1 cellular context compared by ENCODE assay signal in the genomic region with DNA sequence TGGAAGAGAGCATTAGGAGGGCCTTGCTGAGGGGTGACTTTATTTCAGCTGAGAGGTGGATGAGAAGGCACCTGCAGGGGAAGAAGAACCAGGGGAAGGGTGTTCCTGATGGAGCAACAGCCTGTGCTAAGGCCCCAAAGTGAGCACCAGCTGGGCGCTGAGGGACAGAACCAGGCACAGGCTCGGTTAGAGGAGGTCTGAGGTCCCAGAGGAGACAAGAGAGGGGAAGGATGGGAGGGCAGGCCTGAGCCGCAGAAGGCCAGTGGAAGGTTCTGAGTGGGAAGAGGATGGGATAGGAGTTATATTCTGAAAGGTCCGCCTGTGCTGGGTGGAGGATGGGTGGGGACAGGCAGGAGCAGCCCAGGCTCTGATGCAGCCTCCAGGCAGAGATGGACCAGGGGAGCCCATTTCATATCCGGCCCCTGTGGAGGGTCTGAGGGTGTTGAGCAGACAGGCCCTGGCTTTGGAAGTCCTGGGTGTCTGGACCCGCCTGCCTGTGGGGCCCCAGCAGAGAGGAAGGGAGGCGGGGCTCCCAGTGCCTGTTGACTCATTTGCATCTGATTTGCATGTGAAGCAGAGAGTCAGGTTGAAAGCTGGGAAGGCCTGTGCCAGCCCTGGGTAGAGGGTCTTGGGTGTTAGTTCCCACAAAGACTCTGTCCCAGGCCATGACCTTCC.
TF ChIP-seq lines count a peak whose summit lies in the region.

No MANE protein-coding gene starts in this region.

TF ChIP-seq in IMR-90, 13 proteins besides CTCF, POLR2A, EP300 and RAD21 (continued from another document):
- TF ChIP-seq RCOR1 (IDR thresholded peaks at IDR 0.05; ENCODE audit: insufficient replicate concordance, low read length): no peak
- TF ChIP-seq BHLHE40 (IDR thresholded peaks at IDR 0.05; ENCODE audit: low read depth, low read length): no peak
- TF ChIP-seq, protein P1, sequence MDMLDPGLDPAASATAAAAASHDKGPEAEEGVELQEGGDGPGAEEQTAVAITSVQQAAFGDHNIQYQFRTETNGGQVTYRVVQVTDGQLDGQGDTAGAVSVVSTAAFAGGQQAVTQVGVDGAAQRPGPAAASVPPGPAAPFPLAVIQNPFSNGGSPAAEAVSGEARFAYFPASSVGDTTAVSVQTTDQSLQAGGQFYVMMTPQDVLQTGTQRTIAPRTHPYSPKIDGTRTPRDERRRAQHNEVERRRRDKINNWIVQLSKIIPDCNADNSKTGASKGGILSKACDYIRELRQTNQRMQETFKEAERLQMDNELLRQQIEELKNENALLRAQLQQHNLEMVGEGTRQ (IDR thresholded peaks at IDR 0.05; ENCODE audit: low read depth, low read length): no peak
- TF ChIP-seq MAZ (IDR thresholded peaks at IDR 0.05; ENCODE audit: borderline replicate concordance, low read depth, low read length): no peak
- TF ChIP-seq, protein P2, sequence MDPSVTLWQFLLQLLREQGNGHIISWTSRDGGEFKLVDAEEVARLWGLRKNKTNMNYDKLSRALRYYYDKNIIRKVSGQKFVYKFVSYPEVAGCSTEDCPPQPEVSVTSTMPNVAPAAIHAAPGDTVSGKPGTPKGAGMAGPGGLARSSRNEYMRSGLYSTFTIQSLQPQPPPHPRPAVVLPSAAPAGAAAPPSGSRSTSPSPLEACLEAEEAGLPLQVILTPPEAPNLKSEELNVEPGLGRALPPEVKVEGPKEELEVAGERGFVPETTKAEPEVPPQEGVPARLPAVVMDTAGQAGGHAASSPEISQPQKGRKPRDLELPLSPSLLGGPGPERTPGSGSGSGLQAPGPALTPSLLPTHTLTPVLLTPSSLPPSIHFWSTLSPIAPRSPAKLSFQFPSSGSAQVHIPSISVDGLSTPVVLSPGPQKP (IDR thresholded peaks at IDR 0.05; ENCODE audit: borderline replicate concordance, low read depth, low read length): no peak
- TF ChIP-seq CEBPB (IDR thresholded peaks at IDR 0.05; ENCODE audit: low read depth, low read length): no peak
- TF ChIP-seq RFX5 (IDR thresholded peaks at IDR 0.05; ENCODE audit: low read depth, low read length): no peak
- no peak for TF ChIP-seq SMC3 (IDR thresholded peaks at IDR 0.05; ENCODE audit: low read depth, low read length)
